10 cellular contexts compared by ENCODE assay signal in genomic region chrX:50067435-50068292, GRCh38.
A peak's percentile ranks its signal among the peaks of the same experiment; 100 is the strongest.
DNase-seq lines count a peak whose midpoint lies in the region; ATAC-seq and TF ChIP-seq lines count a peak whose summit lies in the region.
"Had no signal": no experiment of that assay in that cellular context is flagged by ENCODE, and none has a peak within 500 bp of the region (broad histone marks: within the 10 kb centered on the region; RNA-seq: fewer than 3 reads in every experiment).

No MANE protein-coding gene starts in this region.

- TF ChIP-seq POLR2A in Peyer's patch (IDR thresholded peaks at IDR 0.05) = peak in 1 of 2 donors; percentile 40

- POLR2A ChIA-PET in HEK293 (lab: Yijun Ruan, JAX) = no interaction called here

- H3K36me3 Mint-ChIP-seq in glutamatergic neuron (ENCODE audit: unreplicated experiment) = no peaks in the 10 kb centered on the region
- H3K36me3 Mint-ChIP-seq: activated naive CD8-positive, alpha-beta T cell treated with anti-CD3 and anti-CD28 coated beads, Interleukin-2, amount 10 ng/mL, durations not matched to agents 7 days and 5 days had no signal

- H3K27ac ChIP-seq in HEK293 (ENCODE audit: extremely low read depth, low read depth, low read length) = no peak overlapping the region
- H3K27ac ChIP-seq in Peyer's patch = peak overlapping the region in 2 of 4 donors; percentile 55 to 67

- H3K9me3 Mint-ChIP-seq in glutamatergic neuron (ENCODE audit: unreplicated experiment) = no peaks in the 10 kb centered on the region
- H3K9me3 Mint-ChIP-seq: activated naive CD8-positive, alpha-beta T cell treated with anti-CD3 and anti-CD28 coated beads, Interleukin-2, amount 10 ng/mL, durations not matched to agents 7 days and 5 days had no signal

- peak in 2 of 3 donors; percentile 59 to 71 for DNase-seq in Peyer's patch
- peak; percentile 60 for DNase-seq in glutamatergic neuron
- peak; percentile 60 for DNase-seq in pons (ENCODE audit: low spot score)
- DNase-seq in Right ventricle myocardium inferior (ENCODE audit: missing footprints) = no peak
- no peak for DNase-seq in activated T-cell treated with anti-CD3 and anti-CD28 coated beads, Interleukin-2, amount 50 U/mL, for 48 hours
- no peak for DNase-seq in RKO (ENCODE audit: low spot score)
- DNase-seq: activated naive CD8-positive, alpha-beta T cell treated with anti-CD3 and anti-CD28 coated beads, Interleukin-2, amount 10 ng/mL, durations not matched to agents 7 days and 5 days; NCI-H526 had no signal

- peaks cover 22% of the 10 kb centered on the region for H3K4me1 ChIP-seq in HEK293 (ENCODE audit: control insufficient read depth, insufficient read depth, low read length)
- H3K4me1 ChIP-seq in Peyer's patch = no peaks in the 10 kb centered on the region

- CTCF ChIA-PET in HEK293 (lab: Yijun Ruan, JAX) = interaction anchor here (0.8 to 1.5 kb wide), 3 partner anchors 10 to 152 kb away, joined by 3 to 5 read pairs (median 3); no protein-coding TSS in a partner anchor

- peak overlapping the region; percentile 84 for H3K4me3 Mint-ChIP-seq in glutamatergic neuron (ENCODE audit: unreplicated experiment)
- H3K4me3 Mint-ChIP-seq: activated naive CD8-positive, alpha-beta T cell treated with anti-CD3 and anti-CD28 coated beads, Interleukin-2, amount 10 ng/mL, durations not matched to agents 7 days and 5 days had no signal

- H3K36me3 ChIP-seq in HEK293 (ENCODE audit: control insufficient read depth in 2 of 2, insufficient read depth in 1 of 2, low read length in 2 of 2) (no peaks in the 10 kb centered on the region), Peyer's patch (no peaks in the 10 kb centered on the region)

- H3K4me1 Mint-ChIP-seq in glutamatergic neuron (ENCODE audit: low read depth, unreplicated experiment) = peaks cover 3% of the 10 kb centered on the region

- H3K27me3 Mint-ChIP-seq in glutamatergic neuron (ENCODE audit: unreplicated experiment) = no peaks in the 10 kb centered on the region
- H3K27me3 Mint-ChIP-seq: activated naive CD8-positive, alpha-beta T cell treated with anti-CD3 and anti-CD28 coated beads, Interleukin-2, amount 10 ng/mL, durations not matched to agents 7 days and 5 days had no signal

- no peaks in the 10 kb centered on the region for H3K27me3 ChIP-seq in Peyer's patch

- H3K9me3 ChIP-seq in HEK293 (ENCODE audit: control insufficient read depth, insufficient read depth, low read depth, low read length) = no peaks in the 10 kb centered on the region
- no peaks in the 10 kb centered on the region for H3K9me3 ChIP-seq in Peyer's patch

- ATAC-seq in Right ventricle myocardium inferior (no peak), HG03354 (IDR thresholded peaks at IDR 0.05; ENCODE audit: poor library complexity, severe bottlenecking, unreplicated experiment) (no peak)

- peak overlapping the region; percentile 18 for H3K4me3 ChIP-seq in HEK293 (ENCODE audit: low read depth, low read length)
- peak overlapping the region in 2 of 4 donors; percentile 28 to 42 for H3K4me3 ChIP-seq in Peyer's patch

- intact Hi-C loops in Right ventricle myocardium inferior (cut with DNase I) = no loop called here

- peak overlapping the region; percentile 99 for H3K27ac Mint-ChIP-seq in glutamatergic neuron (ENCODE audit: unreplicated experiment)
- H3K27ac Mint-ChIP-seq: activated naive CD8-positive, alpha-beta T cell treated with anti-CD3 and anti-CD28 coated beads, Interleukin-2, amount 10 ng/mL, durations not matched to agents 7 days and 5 days had no signal

- TF ChIP-seq CTCF in HEK293 (tag by site-specific recombination; IDR thresholded peaks at IDR 0.05) (no peak), Peyer's patch (IDR thresholded peaks at IDR 0.05) (peak in 3 of 6 experiments; percentile 23 to 32 (median 24)), glutamatergic neuron (IDR thresholded peaks at IDR 0.05; ENCODE audit: partially characterized antibody, unreplicated experiment) (peak; percentile 49)

TF ChIP-seq in HEK293, 187 proteins besides CTCF, POLR2A, EP300 and RAD21:
- peak; percentile 79 for TF ChIP-seq TCF7L2 (IDR thresholded peaks at IDR 0.05; ENCODE audit: borderline replicate concordance, low read depth, low read length)
- TF ChIP-seq ZBTB17 (tag by site-specific recombination; IDR thresholded peaks at IDR 0.05) = peak; percentile 17; the same call in 1 of the 2 replicates
- no peak for TF ChIP-seq GLI4 (tag by site-specific recombination; IDR thresholded peaks at IDR 0.05)
- TF ChIP-seq ZNF311 (tag by site-specific recombination; IDR thresholded peaks at IDR 0.05; ENCODE audit: borderline replicate concordance) = no peak
- TF ChIP-seq TRIM28 (IDR thresholded peaks at IDR 0.05; ENCODE audit: borderline replicate concordance, low read length) = peak; percentile 78; the same call in 1 of the 2 replicates
- TF ChIP-seq OSR2 (tag by site-specific recombination; IDR thresholded peaks at IDR 0.05) = no peak
- peak; percentile 51; the same call in 1 of the 2 replicates for TF ChIP-seq ZNF335 (tag by site-specific recombination; conservative IDR thresholded peaks at IDR 0.05)
- no peak for TF ChIP-seq SCRT1 (tag by site-specific recombination; IDR thresholded peaks at IDR 0.05; ENCODE audit: borderline replicate concordance)
TF ChIP-seq in HEK293: peak in this region for 4.

Comparison
In these comparisons a context has a peak if more than half of its experiments do, and no peak if none do; other contexts are left out.
1. DNase-seq: peak in Peyer's patch (2 of 3), glutamatergic neuron (single experiment) and pons (single experiment); none in Right ventricle myocardium inferior (single experiment), activated T-cell treated with anti-CD3 and anti-CD28 coated beads, Interleukin-2, amount 50 U/mL, for 48 hours (0 of 2) and RKO (single experiment).